ENCODE assay signal across 2 cellular contexts in the genomic region with DNA sequence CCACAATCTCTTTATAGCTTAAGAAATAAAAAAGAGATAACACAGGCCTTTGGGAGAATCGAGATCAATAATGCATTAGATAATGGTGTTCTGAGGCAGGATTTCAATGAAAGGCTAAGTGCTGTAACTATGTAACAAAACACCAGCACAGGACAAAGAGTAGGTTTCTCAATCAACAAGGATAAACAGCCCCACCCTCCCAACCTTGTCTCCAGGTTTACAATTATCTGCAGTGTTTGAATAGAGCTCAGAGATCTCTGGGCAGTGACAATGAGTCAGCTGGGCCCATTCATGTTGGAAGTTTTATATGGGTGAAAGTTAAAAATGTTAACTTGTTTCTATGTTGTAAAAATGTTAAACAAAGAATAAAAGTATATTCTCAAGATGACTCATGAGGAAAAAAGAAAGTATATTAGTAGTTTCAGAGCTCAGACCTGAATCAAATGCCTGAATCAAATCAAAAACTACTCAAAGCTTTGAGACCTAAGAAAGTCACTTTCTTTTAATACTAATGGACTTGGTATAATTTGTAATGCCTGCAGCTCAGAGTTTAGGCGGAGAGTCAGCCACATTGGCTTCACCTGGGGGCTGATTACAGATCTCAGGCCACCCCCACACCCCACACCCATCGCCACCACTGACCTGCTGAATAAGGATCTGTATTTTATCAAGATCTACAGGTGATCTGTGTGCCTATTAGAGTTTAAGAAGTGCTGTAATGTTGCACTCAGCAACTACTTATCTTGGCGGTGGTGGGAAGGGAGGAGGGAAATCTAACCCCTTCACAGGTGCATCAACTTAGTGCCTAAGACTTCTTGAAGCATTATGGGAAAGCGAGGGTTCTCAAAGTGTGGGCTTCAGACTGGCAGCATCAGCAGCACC.
TF ChIP-seq lines count a peak whose summit lies in the region.

No MANE protein-coding gene starts in this region.

TF ChIP-seq in IMR-90, 13 proteins besides CTCF, POLR2A, EP300 and RAD21:
- TF ChIP-seq NFE2L2 (IDR thresholded peaks at IDR 0.05; ENCODE audit: low read depth, low read length) (no peak), RCOR1 (IDR thresholded peaks at IDR 0.05; ENCODE audit: insufficient replicate concordance, low read length) (no peak), FOS (IDR thresholded peaks at IDR 0.05; ENCODE audit: low read depth, low read length) (peak; percentile 41; the same call in 1 of the 2 replicates), BHLHE40 (IDR thresholded peaks at IDR 0.05; ENCODE audit: low read depth, low read length) (no peak), SMC3 (IDR thresholded peaks at IDR 0.05; ENCODE audit: low read depth, low read length) (no peak), CEBPB (IDR thresholded peaks at IDR 0.05; ENCODE audit: low read depth, low read length) (peak; percentile 48), MXI1 (IDR thresholded peaks at IDR 0.05; ENCODE audit: borderline replicate concordance, low read depth, low read length) (no peak), RFX5 (IDR thresholded peaks at IDR 0.05; ENCODE audit: low read depth, low read length) (no peak), MAFK (IDR thresholded peaks at IDR 0.05; ENCODE audit: low read depth, low read length) (no peak), MAZ (IDR thresholded peaks at IDR 0.05; ENCODE audit: borderline replicate concordance, low read depth, low read length) (no peak), CHD1 (IDR thresholded peaks at IDR 0.05; ENCODE audit: low read depth, low read length) (no peak)
- TF ChIP-seq, protein P1, sequence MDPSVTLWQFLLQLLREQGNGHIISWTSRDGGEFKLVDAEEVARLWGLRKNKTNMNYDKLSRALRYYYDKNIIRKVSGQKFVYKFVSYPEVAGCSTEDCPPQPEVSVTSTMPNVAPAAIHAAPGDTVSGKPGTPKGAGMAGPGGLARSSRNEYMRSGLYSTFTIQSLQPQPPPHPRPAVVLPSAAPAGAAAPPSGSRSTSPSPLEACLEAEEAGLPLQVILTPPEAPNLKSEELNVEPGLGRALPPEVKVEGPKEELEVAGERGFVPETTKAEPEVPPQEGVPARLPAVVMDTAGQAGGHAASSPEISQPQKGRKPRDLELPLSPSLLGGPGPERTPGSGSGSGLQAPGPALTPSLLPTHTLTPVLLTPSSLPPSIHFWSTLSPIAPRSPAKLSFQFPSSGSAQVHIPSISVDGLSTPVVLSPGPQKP (IDR thresholded peaks at IDR 0.05; ENCODE audit: borderline replicate concordance, low read depth, low read length): no peak
- TF ChIP-seq, protein P2, sequence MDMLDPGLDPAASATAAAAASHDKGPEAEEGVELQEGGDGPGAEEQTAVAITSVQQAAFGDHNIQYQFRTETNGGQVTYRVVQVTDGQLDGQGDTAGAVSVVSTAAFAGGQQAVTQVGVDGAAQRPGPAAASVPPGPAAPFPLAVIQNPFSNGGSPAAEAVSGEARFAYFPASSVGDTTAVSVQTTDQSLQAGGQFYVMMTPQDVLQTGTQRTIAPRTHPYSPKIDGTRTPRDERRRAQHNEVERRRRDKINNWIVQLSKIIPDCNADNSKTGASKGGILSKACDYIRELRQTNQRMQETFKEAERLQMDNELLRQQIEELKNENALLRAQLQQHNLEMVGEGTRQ (IDR thresholded peaks at IDR 0.05; ENCODE audit: low read depth, low read length): no peak

TF ChIP-seq in WTC11, 78 proteins besides CTCF, POLR2A, EP300 and RAD21:
- TF ChIP-seq, protein P3, sequence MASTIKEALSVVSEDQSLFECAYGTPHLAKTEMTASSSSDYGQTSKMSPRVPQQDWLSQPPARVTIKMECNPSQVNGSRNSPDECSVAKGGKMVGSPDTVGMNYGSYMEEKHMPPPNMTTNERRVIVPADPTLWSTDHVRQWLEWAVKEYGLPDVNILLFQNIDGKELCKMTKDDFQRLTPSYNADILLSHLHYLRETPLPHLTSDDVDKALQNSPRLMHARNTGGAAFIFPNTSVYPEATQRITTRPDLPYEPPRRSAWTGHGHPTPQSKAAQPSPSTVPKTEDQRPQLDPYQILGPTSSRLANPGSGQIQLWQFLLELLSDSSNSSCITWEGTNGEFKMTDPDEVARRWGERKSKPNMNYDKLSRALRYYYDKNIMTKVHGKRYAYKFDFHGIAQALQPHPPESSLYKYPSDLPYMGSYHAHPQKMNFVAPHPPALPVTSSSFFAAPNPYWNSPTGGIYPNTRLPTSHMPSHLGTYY (CRISPR knock-in tag; IDR thresholded peaks at IDR 0.05): no peak
- peak; percentile 79 for TF ChIP-seq GABPB1 (CRISPR knock-in tag; IDR thresholded peaks at IDR 0.05)
TF ChIP-seq in WTC11: peak in this region for 1.
